In genomic region chr13:20124303-20124702, GRCh38 we compare ENCODE assay signal across 21 cellular contexts. TPM values are rescaled to one million over a fixed set of nuclear protein-coding genes. Genes with fewer than 3 reads are reported as not detected.
"Had no signal": no experiment of that assay in that cellular context is flagged by ENCODE, and none has a peak within 500 bp of the region (broad histone marks: within the 10 kb centered on the region; RNA-seq: fewer than 3 reads in every experiment).

No MANE protein-coding gene starts in this region.

- H3K9me3 ChIP-seq: prostate gland, transverse colon, vagina had no signal

- H3K36me3 ChIP-seq: brain microvascular endothelial cell, prostate gland, transverse colon, vagina had no signal

- DNase-seq: activated CD4-positive, alpha-beta T cell treated with anti-CD3 and anti-CD28 coated beads for 48 hours; activated CD8-positive, alpha-beta T cell treated with anti-CD3 and anti-CD28 coated beads for 36 hours; activated gamma-delta T cell; activated T-cell treated with anti-CD3 and anti-CD28 coated beads, Interleukin-2, amount 50 U/mL, for 48 hours; brain microvascular endothelial cell; erythroblast; hypothalamus; kidney glomerular epithelial cell; right cardiac atrium; small intestine; stimulated activated CD4-positive, alpha-beta T cell treated with anti-CD3 and anti-CD28 coated beads, Interleukin-4, amount 100 ng/mL, for 4 hours; stimulated activated CD8-positive, alpha-beta memory T cell treated with anti-CD3 and anti-CD28 coated beads, Interleukin-4, amount 100 ng/mL, for 48 hours; stimulated activated naive CD8-positive, alpha-beta T cell treated with anti-CD3 and anti-CD28 coated beads, Interleukin-15, Interleukin-2, amounts not matched to agents 100 U/mL and 50 U/mL, for 24 hours; T-helper 2 cell; transverse colon had no signal

- H3K27ac ChIP-seq: brain microvascular endothelial cell, prostate gland, transverse colon, vagina had no signal

- H3K4me1 ChIP-seq: prostate gland had no signal

- H3K4me3 Mint-ChIP-seq: activated CD8-positive, alpha-beta T cell treated with anti-CD3 and anti-CD28 coated beads for 36 hours; activated naive CD8-positive, alpha-beta T cell; dendritic cell treated with granulocyte-macrophage colony-stimulating factor and Interleukin-4, amounts not matched to agents 40 ng/mL and 50 ng/mL, for 4 days; WTC11 had no signal

- H3K36me3 Mint-ChIP-seq: activated naive CD8-positive, alpha-beta T cell; WTC11 had no signal

- H3K4me3 ChIP-seq: prostate gland, transverse colon, vagina had no signal

- H3K9me3 Mint-ChIP-seq: activated CD8-positive, alpha-beta T cell treated with anti-CD3 and anti-CD28 coated beads for 36 hours; dendritic cell treated with granulocyte-macrophage colony-stimulating factor and Interleukin-4, amounts not matched to agents 40 ng/mL and 50 ng/mL, for 4 days; WTC11 had no signal

- ATAC-seq: activated CD8-positive, alpha-beta T cell treated with anti-CD3 and anti-CD28 coated beads for 36 hours; right cardiac atrium; stimulated activated naive CD8-positive, alpha-beta T cell treated with anti-CD3 and anti-CD28 coated beads, Interleukin-15, Interleukin-2, amounts not matched to agents 100 U/mL and 50 U/mL, for 24 hours; WTC11 had no signal

- H3K27me3 ChIP-seq: vagina had no signal

- H3K27ac Mint-ChIP-seq: activated CD8-positive, alpha-beta T cell treated with anti-CD3 and anti-CD28 coated beads for 36 hours; activated naive CD8-positive, alpha-beta T cell; dendritic cell treated with granulocyte-macrophage colony-stimulating factor and Interleukin-4, amounts not matched to agents 40 ng/mL and 50 ng/mL, for 4 days; WTC11 had no signal

RNA-seq across cellular contexts. Expression of gene GJA3, which starts 36.5 kb away (rescaled TPM):
- total RNA-seq: vagina had no signal
- polyA plus RNA-seq: neural cell had no signal
